In genomic region chr4:104494161-104494560, GRCh38 we compare ENCODE assay signal across 8 cellular contexts. TPM values are rescaled to one million over a fixed set of nuclear protein-coding genes. Genes with fewer than 3 reads are reported as not detected.
DNase-seq lines count a peak whose midpoint lies in the region; ATAC-seq lines count a peak whose summit lies in the region.
"Had no signal": no experiment of that assay in that cellular context is flagged by ENCODE, and none has a peak within 500 bp of the region (broad histone marks: within the 10 kb centered on the region; RNA-seq: fewer than 3 reads in every experiment).

No MANE protein-coding gene starts in this region.

- POLR2A ChIA-PET in activated CD8-positive, alpha-beta T cell treated with anti-CD3 and anti-CD28 coated beads, Interleukin-2, amount 10 ng/mL, durations not matched to agents 7 days and 5 days (lab: Charles Lee), result no interaction called here

- peak; percentile 39 for DNase-seq in HT-29 (ENCODE audit: low spot score)
- DNase-seq in activated CD8-positive, alpha-beta T cell treated with anti-CD3 and anti-CD28 coated beads, Interleukin-2, amount 10 ng/mL, durations not matched to agents 7 days and 5 days, result no peak
- DNase-seq in immature natural killer cell, result no peak
- no peak for DNase-seq in stimulated activated effector memory CD8-positive, alpha-beta T cell treated with anti-CD3 and anti-CD28 coated beads, Interleukin-12 subunit alpha, Interleukin-12 subunit beta, amount 100 ng/mL, for 72 hours (ENCODE audit: low spot score in 2 of 2)
- no peak for DNase-seq in NCI-H2227 treated with DMSO at 0.1 percent for 48 hours (lab: John Stamatoyannopoulos, UW)
- DNase-seq: cortex of kidney had no signal

- no peak overlapping the region for H3K27ac Mint-ChIP-seq in activated CD8-positive, alpha-beta T cell treated with anti-CD3 and anti-CD28 coated beads, Interleukin-2, amount 10 ng/mL, durations not matched to agents 7 days and 5 days
- peak overlapping the region in 5 of 6 donors; percentile 3 to 88 (median 64) for H3K27ac Mint-ChIP-seq in immature natural killer cell
- no peak overlapping the region for H3K27ac Mint-ChIP-seq in stimulated activated effector memory CD8-positive, alpha-beta T cell treated with anti-CD3 and anti-CD28 coated beads, Interleukin-12 subunit alpha, Interleukin-12 subunit beta, amount 100 ng/mL, for 72 hours

- no peak for ATAC-seq in activated CD8-positive, alpha-beta T cell treated with anti-CD3 and anti-CD28 coated beads, Interleukin-2, amount 10 ng/mL, durations not matched to agents 7 days and 5 days
- ATAC-seq in stimulated activated effector memory CD8-positive, alpha-beta T cell treated with anti-CD3 and anti-CD28 coated beads, Interleukin-12 subunit alpha, Interleukin-12 subunit beta, amount 100 ng/mL, for 72 hours, result no peak
- ATAC-seq in HG03175 (IDR thresholded peaks at IDR 0.05; ENCODE audit: unreplicated experiment), result no peak
- ATAC-seq in HG02970 (IDR thresholded peaks at IDR 0.05; ENCODE audit: low FRiP score, unreplicated experiment), result no peak

- CTCF ChIA-PET in activated CD8-positive, alpha-beta T cell treated with anti-CD3 and anti-CD28 coated beads, Interleukin-2, amount 10 ng/mL, durations not matched to agents 7 days and 5 days (lab: Charles Lee), result no interaction called here

- H3K36me3 Mint-ChIP-seq in activated CD8-positive, alpha-beta T cell treated with anti-CD3 and anti-CD28 coated beads, Interleukin-2, amount 10 ng/mL, durations not matched to agents 7 days and 5 days (ENCODE audit: low read depth), result no peaks in the 10 kb centered on the region
- H3K36me3 Mint-ChIP-seq in immature natural killer cell, result no peaks in the 10 kb centered on the region
- no peaks in the 10 kb centered on the region for H3K36me3 Mint-ChIP-seq in stimulated activated effector memory CD8-positive, alpha-beta T cell treated with anti-CD3 and anti-CD28 coated beads, Interleukin-12 subunit alpha, Interleukin-12 subunit beta, amount 100 ng/mL, for 72 hours

- H3K4me3 Mint-ChIP-seq in activated CD8-positive, alpha-beta T cell treated with anti-CD3 and anti-CD28 coated beads, Interleukin-2, amount 10 ng/mL, durations not matched to agents 7 days and 5 days, result peak overlapping the region; percentile 44
- peak overlapping the region; percentile 84 to 92 (median 91) for H3K4me3 Mint-ChIP-seq in immature natural killer cell
- peak overlapping the region; percentile 80 for H3K4me3 Mint-ChIP-seq in stimulated activated effector memory CD8-positive, alpha-beta T cell treated with anti-CD3 and anti-CD28 coated beads, Interleukin-12 subunit alpha, Interleukin-12 subunit beta, amount 100 ng/mL, for 72 hours

- no peaks in the 10 kb centered on the region for H3K9me3 Mint-ChIP-seq in activated CD8-positive, alpha-beta T cell treated with anti-CD3 and anti-CD28 coated beads, Interleukin-2, amount 10 ng/mL, durations not matched to agents 7 days and 5 days (ENCODE audit: insufficient read depth)
- H3K9me3 Mint-ChIP-seq in immature natural killer cell, result no peaks in the 10 kb centered on the region
- H3K9me3 Mint-ChIP-seq in stimulated activated effector memory CD8-positive, alpha-beta T cell treated with anti-CD3 and anti-CD28 coated beads, Interleukin-12 subunit alpha, Interleukin-12 subunit beta, amount 100 ng/mL, for 72 hours, result no peaks in the 10 kb centered on the region

- H3K27me3 Mint-ChIP-seq in activated CD8-positive, alpha-beta T cell treated with anti-CD3 and anti-CD28 coated beads, Interleukin-2, amount 10 ng/mL, durations not matched to agents 7 days and 5 days (ENCODE audit: low read depth), result peaks cover 70% of the 10 kb centered on the region
- peaks cover 7 to 40% (median 29%) of the 10 kb centered on the region in 3 donors for H3K27me3 Mint-ChIP-seq in immature natural killer cell (ENCODE audit: low read depth in 3 of 3)

- peaks cover 29% of the 10 kb centered on the region for H3K4me1 Mint-ChIP-seq in activated CD8-positive, alpha-beta T cell treated with anti-CD3 and anti-CD28 coated beads, Interleukin-2, amount 10 ng/mL, durations not matched to agents 7 days and 5 days (ENCODE audit: low read depth)
- H3K4me1 Mint-ChIP-seq in immature natural killer cell, result peaks cover 52 to 56% of the 10 kb centered on the region in 2 donors
- H3K4me1 Mint-ChIP-seq in stimulated activated effector memory CD8-positive, alpha-beta T cell treated with anti-CD3 and anti-CD28 coated beads, Interleukin-12 subunit alpha, Interleukin-12 subunit beta, amount 100 ng/mL, for 72 hours, result peaks cover 47% of the 10 kb centered on the region

RNA-seq across cellular contexts. Expression of gene CXXC4, which starts 0.5 kb away (rescaled TPM):
- total RNA-seq in HT-29 (2014; rRNA removed; shearing (Covaris generic)), result 0.21 and 0.56 TPM in 2 replicates
- total RNA-seq in activated CD8-positive, alpha-beta T cell treated with anti-CD3 and anti-CD28 coated beads, Interleukin-2, amount 10 ng/mL, durations not matched to agents 7 days and 5 days, result not detected
- under 1 TPM; 0.13 to 0.29 (median 0.14) TPM for polyA plus RNA-seq in immature natural killer cell

Comparison
In these comparisons a context has a peak if more than half of its experiments do, and no peak if none do; other contexts are left out.
1. H3K27ac Mint-ChIP-seq: peak in immature natural killer cell (5 of 6); none in activated CD8-positive, alpha-beta T cell treated with anti-CD3 and anti-CD28 coated beads, Interleukin-2, amount 10 ng/mL, durations not matched to agents 7 days and 5 days (single experiment) and stimulated activated effector memory CD8-positive, alpha-beta T cell treated with anti-CD3 and anti-CD28 coated beads, Interleukin-12 subunit alpha, Interleukin-12 subunit beta, amount 100 ng/mL, for 72 hours (single experiment).
2. Peak in every context shown above with its lines, with median percentiles within 50 percentile points of each other: H3K4me3 Mint-ChIP-seq.